In the genomic region with DNA sequence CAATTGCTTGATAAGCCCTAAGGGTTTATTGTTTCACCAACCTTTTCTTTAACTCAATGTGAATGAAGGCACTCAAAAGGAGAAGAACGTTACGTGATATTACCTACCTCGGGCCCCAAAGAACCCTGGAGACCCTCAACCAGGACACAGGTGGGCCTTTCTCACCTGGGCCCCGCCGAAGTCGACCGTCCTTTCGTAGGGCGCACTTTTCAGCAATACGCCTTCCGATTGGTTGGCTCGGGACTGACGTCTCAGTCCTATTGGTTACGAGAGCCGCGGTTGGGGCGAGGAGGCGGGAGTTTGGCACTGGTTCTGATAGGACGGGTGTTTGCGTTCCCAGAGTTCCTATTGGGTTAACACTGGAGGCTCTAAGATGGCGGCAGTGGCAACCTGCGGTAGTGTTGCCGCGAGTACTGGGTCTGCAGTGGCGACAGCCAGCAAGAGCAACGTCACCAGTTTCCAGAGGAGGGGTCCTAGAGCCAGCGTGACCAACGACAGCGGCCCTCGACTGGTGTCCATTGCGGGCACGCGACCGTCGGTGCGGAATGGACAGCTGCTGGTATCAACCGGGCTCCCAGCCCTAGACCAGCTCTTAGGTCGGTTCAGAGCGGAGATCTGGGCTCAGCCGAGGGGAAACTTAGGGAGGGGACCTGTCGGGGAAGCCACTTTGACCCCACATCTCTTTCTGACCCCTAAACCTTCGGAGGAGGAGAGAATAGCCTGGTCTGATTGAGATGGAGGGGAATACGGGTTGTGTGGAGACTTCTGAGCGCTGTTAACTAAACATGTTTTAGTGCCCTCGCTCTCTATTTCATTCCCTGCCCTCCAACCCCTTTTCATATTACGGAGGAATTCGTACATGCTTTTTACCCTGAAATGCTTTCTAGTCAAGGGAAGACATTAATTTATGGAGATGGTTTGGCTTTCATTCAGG, we compare ENCODE assay signal across 8 cellular contexts. TPM values are rescaled to one million over a fixed set of nuclear protein-coding genes. Genes with fewer than 3 reads are reported as not detected.
A peak's percentile ranks its signal among the peaks of the same experiment; 100 is the strongest.
DNase-seq lines count a peak whose midpoint lies in the region; ATAC-seq and TF ChIP-seq lines count a peak whose summit lies in the region.

A gene with protein sequence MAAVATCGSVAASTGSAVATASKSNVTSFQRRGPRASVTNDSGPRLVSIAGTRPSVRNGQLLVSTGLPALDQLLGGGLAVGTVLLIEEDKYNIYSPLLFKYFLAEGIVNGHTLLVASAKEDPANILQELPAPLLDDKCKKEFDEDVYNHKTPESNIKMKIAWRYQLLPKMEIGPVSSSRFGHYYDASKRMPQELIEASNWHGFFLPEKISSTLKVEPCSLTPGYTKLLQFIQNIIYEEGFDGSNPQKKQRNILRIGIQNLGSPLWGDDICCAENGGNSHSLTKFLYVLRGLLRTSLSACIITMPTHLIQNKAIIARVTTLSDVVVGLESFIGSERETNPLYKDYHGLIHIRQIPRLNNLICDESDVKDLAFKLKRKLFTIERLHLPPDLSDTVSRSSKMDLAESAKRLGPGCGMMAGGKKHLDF (plus strand): TSS at position 356 of the 934 bp plus-strand sequence. CDS start 18 bp downstream, at position 374.
A gene with protein sequence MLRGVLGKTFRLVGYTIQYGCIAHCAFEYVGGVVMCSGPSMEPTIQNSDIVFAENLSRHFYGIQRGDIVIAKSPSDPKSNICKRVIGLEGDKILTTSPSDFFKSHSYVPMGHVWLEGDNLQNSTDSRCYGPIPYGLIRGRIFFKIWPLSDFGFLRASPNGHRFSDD (minus strand): TSS at position 211 of the 934 bp plus-strand sequence. CDS start 46,346 bp downstream, outside the sequence.

- intact Hi-C loops in testis (cut with DNase I; ENCODE audit: low total_unique reads) = no loop called here

- H3K9me2 ChIP-seq in SK-N-SH = no peaks in the 10 kb centered on the region

- peak within 1 kb of the TSS; percentile 83 for H3K9ac ChIP-seq in SK-N-SH

- H3K36me3 ChIP-seq in SK-N-SH (replicated peaks in 1 of 2; ENCODE audit: control insufficient read depth in 1 of 2, insufficient read depth in 2 of 2, low read length in 1 of 2) (peaks cover 3 to 4% of the 10 kb centered on the region in 2 experiments), testis (ENCODE audit: low read depth, missing control alignments) (no peaks in the 10 kb centered on the region)

- peak within 1 kb of the TSS; percentile 73 for H3K4me2 ChIP-seq in SK-N-SH

- TF ChIP-seq RAD21 in SK-N-SH (IDR thresholded peaks at IDR 0.05; ENCODE audit: low read length) = no peak

- H3K9me3 ChIP-seq in SK-N-SH (no peaks in the 10 kb centered on the region), testis (no peaks in the 10 kb centered on the region)

- ATAC-seq in HG02571 (IDR thresholded peaks at IDR 0.05; ENCODE audit: unreplicated experiment) (peak; percentile 100), omental fat pad (ENCODE audit: low FRiP score) (peak; percentile 99)

- no peaks in the 10 kb centered on the region for H4K20me1 ChIP-seq in SK-N-SH (ENCODE audit: insufficient read depth)

- peak within 1 kb of the TSS; percentile 97 for H2AFZ ChIP-seq in SK-N-SH (ENCODE audit: low read depth)

- 1% methylated on average over 27 of the region's 47 CpGs for WGBS in SK-N-SH (ENCODE audit: low lambda C conversion rate)
- WGBS in testis, 2 donors = 0 to 1% methylated on average over 9 to 46 of the region's 47 CpGs

- H3K4me1 ChIP-seq in SK-N-SH (ENCODE audit: control insufficient read depth in 1 of 2, insufficient read depth in 2 of 2, low read depth in 1 of 2, low read length in 1 of 2) = peaks cover 12 to 22% of the 10 kb centered on the region in 2 experiments; a peak in 3 of 4 replicates
- peaks cover 5% of the 10 kb centered on the region for H3K4me1 ChIP-seq in testis

- H3K27me3 ChIP-seq in SK-N-SH (ENCODE audit: insufficient read depth) (no peaks in the 10 kb centered on the region), testis (no peaks in the 10 kb centered on the region)

- POLR2A ChIA-PET in SK-N-SH (lab: Yijun Ruan, JAX) = no interaction called here

- H3F3A ChIP-seq in SK-N-SH (replicated peaks; ENCODE audit: insufficient read depth) = no peaks in the 10 kb centered on the region

- H3K79me2 ChIP-seq in SK-N-SH (ENCODE audit: insufficient read depth) = peaks cover 48% of the 10 kb centered on the region

- H3K27ac ChIP-seq in SK-N-SH (ENCODE audit: low read depth in 2 of 2, low read length in 1 of 2) (peak within 1 kb of the TSS; percentile 57 to 92; a peak in 3 of 4 replicates), testis (peak within 1 kb of the TSS; percentile 73 to 92)

- CTCF ChIA-PET in SK-N-SH (lab: Yijun Ruan, JAX) = no interaction called here

- no peak for TF ChIP-seq CTCF in SK-N-SH (IDR thresholded peaks at IDR 0.05)
- TF ChIP-seq CTCF in omental fat pad (IDR thresholded peaks at IDR 0.05) = no peak
- no peak for TF ChIP-seq CTCF in testis (IDR thresholded peaks at IDR 0.05)

- TF ChIP-seq POLR2A in testis (IDR thresholded peaks at IDR 0.05) = peak; percentile 59

- TF ChIP-seq EP300 in SK-N-SH (IDR thresholded peaks at IDR 0.05; ENCODE audit: borderline replicate concordance in 1 of 2, low read depth in 1 of 2, low read length in 1 of 2) = no peak

- H3K4me3 ChIP-seq in SK-N-SH (ENCODE audit: low read depth in 2 of 2, low read length in 1 of 2) (peak within 1 kb of the TSS; percentile 95 to 97), testis (peak within 1 kb of the TSS; percentile 72 to 89)

- DNase-seq in GM04504 (ENCODE audit: low read depth) (peak; percentile 91), NCI-H1048 (lab: John Stamatoyannopoulos, UW) (peak; percentile 94), SK-N-SH (peak; percentile 92), glomerular endothelial cell (ENCODE audit: extremely low read depth, low read depth, low spot score) (peak; percentile 91), omental fat pad (ENCODE audit: low spot score) (peak; percentile 87), testis (peak; percentile 99)
- peak; percentile 95 for DNase-seq in activated naive CD4-positive, alpha-beta T cell treated with anti-CD3 and anti-CD28 coated beads, Interleukin-2, amount 50 U/mL, for 16 hours

TF ChIP-seq in SK-N-SH, 30 proteins besides CTCF, POLR2A, EP300 and RAD21 (continues in another document):
- TF ChIP-seq, protein P1, sequence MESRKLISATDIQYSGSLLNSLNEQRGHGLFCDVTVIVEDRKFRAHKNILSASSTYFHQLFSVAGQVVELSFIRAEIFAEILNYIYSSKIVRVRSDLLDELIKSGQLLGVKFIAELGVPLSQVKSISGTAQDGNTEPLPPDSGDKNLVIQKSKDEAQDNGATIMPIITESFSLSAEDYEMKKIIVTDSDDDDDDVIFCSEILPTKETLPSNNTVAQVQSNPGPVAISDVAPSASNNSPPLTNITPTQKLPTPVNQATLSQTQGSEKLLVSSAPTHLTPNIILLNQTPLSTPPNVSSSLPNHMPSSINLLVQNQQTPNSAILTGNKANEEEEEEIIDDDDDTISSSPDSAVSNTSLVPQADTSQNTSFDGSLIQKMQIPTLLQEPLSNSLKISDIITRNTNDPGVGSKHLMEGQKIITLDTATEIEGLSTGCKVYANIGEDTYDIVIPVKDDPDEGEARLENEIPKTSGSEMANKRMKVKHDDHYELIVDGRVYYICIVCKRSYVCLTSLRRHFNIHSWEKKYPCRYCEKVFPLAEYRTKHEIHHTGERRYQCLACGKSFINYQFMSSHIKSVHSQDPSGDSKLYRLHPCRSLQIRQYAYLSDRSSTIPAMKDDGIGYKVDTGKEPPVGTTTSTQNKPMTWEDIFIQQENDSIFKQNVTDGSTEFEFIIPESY (IDR thresholded peaks at IDR 0.05; ENCODE audit: borderline replicate concordance, low read depth) = no peak
- peak; percentile 93 for TF ChIP-seq RFX5 (IDR thresholded peaks at IDR 0.05; ENCODE audit: low read length)
- TF ChIP-seq MXI1 (IDR thresholded peaks at IDR 0.05; ENCODE audit: low read depth, low read length) = peak; percentile 93
- no peak for TF ChIP-seq GABPA (IDR thresholded peaks at IDR 0.05; ENCODE audit: low read depth)
- peak; percentile 94 for TF ChIP-seq YY1 (IDR thresholded peaks at IDR 0.05; ENCODE audit: low read depth)
- peak; percentile 89; the same call in 1 of the 2 replicates for TF ChIP-seq TAF1 (IDR thresholded peaks at IDR 0.05; ENCODE audit: borderline replicate concordance, low read depth, low read length)
- no peak for TF ChIP-seq ELF1 (IDR thresholded peaks at IDR 0.05)
- TF ChIP-seq CHD2 (IDR thresholded peaks at IDR 0.05; ENCODE audit: low read length, partially characterized antibody) = peak; percentile 85
- TF ChIP-seq TEAD4 (IDR thresholded peaks at IDR 0.05; ENCODE audit: borderline replicate concordance, insufficient read depth) = no peak
- no peak for TF ChIP-seq TCF12 (IDR thresholded peaks at IDR 0.05)
- no peak for TF ChIP-seq NRF1 (IDR thresholded peaks at IDR 0.05; ENCODE audit: low read depth, low read length)
- TF ChIP-seq, protein P2, sequence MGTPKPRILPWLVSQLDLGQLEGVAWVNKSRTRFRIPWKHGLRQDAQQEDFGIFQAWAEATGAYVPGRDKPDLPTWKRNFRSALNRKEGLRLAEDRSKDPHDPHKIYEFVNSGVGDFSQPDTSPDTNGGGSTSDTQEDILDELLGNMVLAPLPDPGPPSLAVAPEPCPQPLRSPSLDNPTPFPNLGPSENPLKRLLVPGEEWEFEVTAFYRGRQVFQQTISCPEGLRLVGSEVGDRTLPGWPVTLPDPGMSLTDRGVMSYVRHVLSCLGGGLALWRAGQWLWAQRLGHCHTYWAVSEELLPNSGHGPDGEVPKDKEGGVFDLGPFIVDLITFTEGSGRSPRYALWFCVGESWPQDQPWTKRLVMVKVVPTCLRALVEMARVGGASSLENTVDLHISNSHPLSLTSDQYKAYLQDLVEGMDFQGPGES (IDR thresholded peaks at IDR 0.05; ENCODE audit: low read depth, low read length) = peak; percentile 83

RNA-seq across cellular contexts. Expression of the first gene that starts in this region (rescaled TPM):
- 7.0 and 8.3 TPM in 2 replicates for polyA plus RNA-seq in SK-N-SH (2012; rRNA removed)
- polyA plus RNA-seq in SK-N-SH (2012; cell fraction: cytosol; rRNA removed) = 9.2 and 10.5 TPM in 2 replicates
- polyA plus RNA-seq in SK-N-SH (2012; cell fraction: nucleus; rRNA removed) = 5.4 and 6.4 TPM in 2 replicates
- total RNA-seq in glomerular endothelial cell = 17.3 and 24.0 TPM in 2 replicates
- total RNA-seq in omental fat pad = 10 to 100 TPM; 14.1 to 32.0 (median 20.8) TPM
- 10 to 100 TPM; 29.1 to 29.7 TPM for total RNA-seq in testis
- polyA plus RNA-seq in testis (ENCODE audit: insufficient read depth, low read depth, low replicate concordance) = 28.0 TPM

RNA-seq across cellular contexts. Expression of the second gene that starts in this region (rescaled TPM):
- polyA plus RNA-seq in SK-N-SH (2012; rRNA removed) (29.2 and 40.9 TPM in 2 replicates), testis (ENCODE audit: insufficient read depth, low read depth, low replicate concordance) (37.6 TPM)
- polyA plus RNA-seq in SK-N-SH (2012; cell fraction: cytosol; rRNA removed) = 38.6 and 83.3 TPM in 2 replicates
- 14.3 and 18.7 TPM in 2 replicates for polyA plus RNA-seq in SK-N-SH (2012; cell fraction: nucleus; rRNA removed)
- total RNA-seq in glomerular endothelial cell (3.9 and 6.0 TPM in 2 replicates), omental fat pad (10 to 100 TPM in 3 of 4 donors, 1 to 10 TPM in 1; 8.0 to 32.3 (median 19.2) TPM), testis (10 to 100 TPM; 40.1 to 48.2 TPM)

Comparison
In these comparisons a context has a peak if more than half of its experiments do, and no peak if none do; other contexts are left out.
1. Peak in every context shown above with its lines: DNase-seq, ATAC-seq, H3K4me3 ChIP-seq and H3K27ac ChIP-seq.